In the genomic region with DNA sequence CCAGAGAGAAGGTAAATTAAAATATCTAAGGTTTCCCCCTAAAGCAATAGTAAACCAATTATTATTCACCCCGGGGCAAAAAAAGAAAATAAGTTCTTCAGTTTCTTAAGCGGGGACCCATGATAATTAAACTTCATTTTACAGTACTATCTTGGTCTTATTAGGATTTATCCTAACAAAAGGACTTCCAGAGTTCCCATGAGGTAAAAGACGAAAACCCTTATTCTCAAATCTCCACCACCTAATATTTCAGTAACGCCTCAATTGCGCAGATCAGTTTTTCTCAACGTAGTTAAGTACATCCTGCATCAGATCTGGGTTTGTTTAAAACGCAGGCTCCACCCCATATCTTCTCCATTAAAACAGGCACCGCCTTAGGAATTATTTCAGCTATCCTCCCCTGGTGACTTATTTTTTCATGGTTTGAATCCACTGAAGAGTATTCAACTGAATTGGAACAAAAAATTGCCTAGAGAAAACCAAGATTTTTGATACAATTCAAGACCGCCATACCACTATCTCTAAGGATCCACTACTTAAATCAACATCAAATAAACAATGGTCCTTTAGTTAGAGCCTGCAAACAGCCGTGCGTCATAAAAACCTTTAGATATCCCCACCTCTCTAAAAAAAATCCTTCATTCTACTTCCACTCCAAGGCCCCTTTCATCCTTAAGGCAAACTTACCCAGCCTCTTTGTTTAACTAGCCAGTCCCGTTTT, we compare ENCODE assay signal across 8 cellular contexts. TPM values are rescaled to one million over a fixed set of nuclear protein-coding genes. Genes with fewer than 3 reads are reported as not detected.
DNase-seq lines count a peak whose midpoint lies in the region; ATAC-seq and TF ChIP-seq lines count a peak whose summit lies in the region.

No MANE protein-coding gene starts in this region.

- DNase-seq in SIG-M5 treated with dmso at 0.1 percent for 504 hours (lab: John Stamatoyannopoulos, UW; ENCODE audit: unreplicated experiment): peak; percentile 63
- DNase-seq in SIG-M5 (lab: John Stamatoyannopoulos, UW): no peak
- DNase-seq in SJCRH30: no peak
- DNase-seq in epithelial cell of proximal tubule (ENCODE audit: low read depth): no peak
- no peak for DNase-seq in NCI-H2196 treated with DMSO at 0.1 percent for 48 hours (lab: John Stamatoyannopoulos, UW; ENCODE audit: unreplicated experiment)

- H3K4me3 ChIP-seq in SJCRH30 (peak overlapping the region; percentile 89), epithelial cell of proximal tubule (ENCODE audit: low read depth, low read length) (peak overlapping the region; percentile 76), parathyroid adenoma (ENCODE audit: low read depth, low read length) (peak overlapping the region; percentile 99)

- no peak overlapping the region for H3K9ac ChIP-seq in parathyroid adenoma

- H3K79me2 ChIP-seq in parathyroid adenoma: peaks cover 35% of the 10 kb centered on the region

- H3K27ac ChIP-seq in SJCRH30 (peak overlapping the region; percentile 94), parathyroid adenoma (peak overlapping the region; percentile 97)

- H3K9me3 ChIP-seq in SJCRH30 (replicated peaks) (no peaks in the 10 kb centered on the region), parathyroid adenoma (ENCODE audit: control insufficient read depth, low read length) (no peaks in the 10 kb centered on the region)

- peaks cover 61% of the 10 kb centered on the region for H3K36me3 ChIP-seq in SJCRH30
- no peaks in the 10 kb centered on the region for H3K36me3 ChIP-seq in parathyroid adenoma (ENCODE audit: control insufficient read depth, insufficient read depth, low read length)

- H3K27me3 ChIP-seq in SJCRH30: no peaks in the 10 kb centered on the region
- H3K27me3 ChIP-seq in parathyroid adenoma (ENCODE audit: control insufficient read depth, insufficient read depth, low read length): no peaks in the 10 kb centered on the region

- TF ChIP-seq CTCF in epithelial cell of proximal tubule (conservative IDR thresholded peaks at IDR 0.05; ENCODE audit: low read depth, low read length) (no peak), parathyroid adenoma (IDR thresholded peaks at IDR 0.05) (no peak)

- H3K4me1 ChIP-seq in SJCRH30 (peaks cover 2% of the 10 kb centered on the region), parathyroid adenoma (peaks cover 15% of the 10 kb centered on the region)

- peak overlapping the region; percentile 64 for H3K4me2 ChIP-seq in parathyroid adenoma (ENCODE audit: low read length)

- no peak overlapping the region for H2AFZ ChIP-seq in parathyroid adenoma

- ATAC-seq in GM18873 (IDR thresholded peaks at IDR 0.05; ENCODE audit: low FRiP score, unreplicated experiment) (no peak), HG02885 (IDR thresholded peaks at IDR 0.05; ENCODE audit: poor library complexity, unreplicated experiment) (no peak)

RNA-seq across cellular contexts. Expression of a gene that starts 1.7 kb away (rescaled TPM):
- 99.4 and 104 TPM in 2 replicates for total RNA-seq in SJCRH30 (2014; rRNA removed; shearing (Covaris generic))
- total RNA-seq in epithelial cell of proximal tubule: 144 and 162 TPM in 2 replicates

RNA-seq across cellular contexts. Expression of a gene that starts 28.5 kb away (rescaled TPM):
- total RNA-seq in SJCRH30 (2014; rRNA removed; shearing (Covaris generic)): not detected in 2 replicates
- total RNA-seq in epithelial cell of proximal tubule: 0.80 and 7.3 TPM in 2 replicates

RNA-seq across cellular contexts. Expression of a gene that starts 51.7 kb away (rescaled TPM):
- total RNA-seq in SJCRH30 (2014; rRNA removed; shearing (Covaris generic)): 89.3 and 91.6 TPM in 2 replicates
- total RNA-seq in epithelial cell of proximal tubule: 159 and 225 TPM in 2 replicates
